Comparison of ENCODE assay signal across 8 cellular contexts in the genomic region with DNA sequence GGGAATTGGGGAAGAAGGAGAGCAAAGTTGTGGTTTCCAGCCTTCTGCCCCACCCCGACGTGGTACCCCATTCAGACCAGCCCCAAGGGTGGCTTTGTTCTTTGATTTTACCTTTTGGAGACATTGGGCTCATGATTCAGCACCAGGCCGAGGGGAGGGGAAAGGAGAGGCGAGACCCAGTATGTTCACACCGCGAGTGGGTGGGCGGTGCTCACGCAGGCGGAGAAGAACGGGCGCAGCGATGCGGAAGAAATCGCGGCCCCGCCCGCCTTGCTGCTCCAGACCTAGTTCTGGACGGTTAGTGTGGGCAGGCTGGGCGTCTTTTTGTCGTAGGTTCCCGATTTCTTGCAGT. TPM values are rescaled to one million over a fixed set of nuclear protein-coding genes. Genes with fewer than 3 reads are reported as not detected.
DNase-seq lines count a peak whose midpoint lies in the region; ATAC-seq and TF ChIP-seq lines count a peak whose summit lies in the region.

No MANE protein-coding gene starts in this region.

- H3K27ac ChIP-seq in ACC112 (ENCODE audit: low read depth, low read length) (peak overlapping the region; percentile 20), GM23338 (ENCODE audit: low read depth) (0 out of 2 replicates have a peak overlapping the region, but pooled peaks have one; percentile 21), mesendoderm (ENCODE audit: low read depth, low read length) (no peak overlapping the region)

- no peak overlapping the region for H3K23ac ChIP-seq in mesendoderm (ENCODE audit: low read length)

- DNase-seq in GM23338 (ENCODE audit: low spot score) (peak; percentile 55), NCI-H446 treated with DMSO at 0.1 percent for 48 hours (lab: John Stamatoyannopoulos, UW) (peak; percentile 65), endothelial cell (ENCODE audit: low spot score) (peak; percentile 26), mesendoderm (peak; percentile 27)
- peak; percentile 52 to 58 for DNase-seq in activated CD8-positive, alpha-beta memory T cell treated with anti-CD3 and anti-CD28 coated beads for 4 hours (ENCODE audit: low read depth in 2 of 2)
- DNase-seq in stimulated activated CD8-positive, alpha-beta memory T cell treated with anti-CD3 and anti-CD28 coated beads, Interleukin-12 subunit alpha, Interleukin-12 subunit beta, amount 100 ng/mL, for 24 hours (ENCODE audit: extremely low read depth) = peak; percentile 33

- no peak for TF ChIP-seq CTCF in GM23338 (conservative IDR thresholded peaks at IDR 0.05; ENCODE audit: low read depth in 2 of 2)
- no peak for TF ChIP-seq CTCF in endothelial cell (IDR thresholded peaks at IDR 0.05; ENCODE audit: unreplicated experiment)

- no peak overlapping the region for H4K8ac ChIP-seq in mesendoderm (ENCODE audit: low read depth, low read length)

- H3K27ac Mint-ChIP-seq in GM23338 = no peak overlapping the region
- H3K27ac Mint-ChIP-seq in endothelial cell (ENCODE audit: unreplicated experiment) = no peak overlapping the region

- H3K4me3 Mint-ChIP-seq in GM23338 = peak overlapping the region; percentile 88
- H3K4me3 Mint-ChIP-seq in endothelial cell (ENCODE audit: unreplicated experiment) = peak overlapping the region; percentile 92

- H2BK120ac ChIP-seq in mesendoderm (ENCODE audit: low read depth, low read length) = no peak overlapping the region

- H3K27me3 Mint-ChIP-seq in GM23338 (ENCODE audit: insufficient read depth, low read depth, poor library complexity) (peaks cover 13% of the 10 kb centered on the region), endothelial cell (ENCODE audit: unreplicated experiment) (peaks cover 8% of the 10 kb centered on the region)

- WGBS in mesendoderm (ENCODE audit: extremely low coverage, insufficient coverage, low lambda C conversion rate) = no CpG with 5 or more reads among the region's 21 CpGs

- no peak overlapping the region for H4K5ac ChIP-seq in mesendoderm (ENCODE audit: low read length)

- H3K4me3 ChIP-seq in ACC112 (ENCODE audit: low read depth, low read length) (peak overlapping the region; percentile 82), GM23338 (peak overlapping the region; percentile 92), mesendoderm (ENCODE audit: low read length) (peak overlapping the region; percentile 4)

- H3K36me3 Mint-ChIP-seq in GM23338 (ENCODE audit: low read depth) (no peaks in the 10 kb centered on the region), endothelial cell (ENCODE audit: low read depth, unreplicated experiment) (no peaks in the 10 kb centered on the region)

- ATAC-seq in GM23338 (peak; percentile 25), GM21367 (IDR thresholded peaks at IDR 0.05; ENCODE audit: unreplicated experiment) (no peak)

- H3K79me1 ChIP-seq in mesendoderm (ENCODE audit: low read length) = no peaks in the 10 kb centered on the region

- H3K56ac ChIP-seq in mesendoderm (ENCODE audit: low read length) = peak overlapping the region; percentile 51

- H2AK5ac ChIP-seq in mesendoderm (ENCODE audit: low read length) = no peak overlapping the region

- H3K79me2 ChIP-seq in ACC112 (ENCODE audit: control insufficient read depth, insufficient read depth, low read length, unreplicated experiment) = no peaks in the 10 kb centered on the region
- H3K79me2 ChIP-seq in GM23338 (replicated peaks; ENCODE audit: insufficient read depth) = no peaks in the 10 kb centered on the region
- no peaks in the 10 kb centered on the region for H3K79me2 ChIP-seq in mesendoderm (ENCODE audit: control insufficient read depth, insufficient read depth, low read length)

- no peak overlapping the region for H2BK15ac ChIP-seq in mesendoderm (replicated peaks; ENCODE audit: low read depth)

- H3K4ac ChIP-seq in mesendoderm (ENCODE audit: low read depth, low read length) = no peak overlapping the region

- H3K27me3 ChIP-seq in ACC112 (ENCODE audit: insufficient read depth, low read length) (peaks cover 51% of the 10 kb centered on the region), GM23338 (ENCODE audit: insufficient read depth) (peaks cover 21% of the 10 kb centered on the region), mesendoderm (ENCODE audit: insufficient read depth, low read length, poor library complexity) (no peaks in the 10 kb centered on the region)

- H3K4me1 ChIP-seq in ACC112 (ENCODE audit: control insufficient read depth, insufficient read depth, low read length, unreplicated experiment) = peaks cover 5% of the 10 kb centered on the region
- peaks cover 12% of the 10 kb centered on the region for H3K4me1 ChIP-seq in GM23338 (ENCODE audit: insufficient read depth)
- peaks cover 2% of the 10 kb centered on the region for H3K4me1 ChIP-seq in mesendoderm (ENCODE audit: control insufficient read depth, low read depth, low read length)

- no peak overlapping the region for H2BK5ac ChIP-seq in mesendoderm (ENCODE audit: low read length)

- H3K9me3 Mint-ChIP-seq in GM23338 = no peaks in the 10 kb centered on the region
- no peaks in the 10 kb centered on the region for H3K9me3 Mint-ChIP-seq in endothelial cell (ENCODE audit: unreplicated experiment)

- H3K9me2 ChIP-seq in GM23338 (ENCODE audit: insufficient read depth) = no peaks in the 10 kb centered on the region

- H2AFZ ChIP-seq in ACC112 (ENCODE audit: low read length, unreplicated experiment) (peak overlapping the region; percentile 51), GM23338 (peak overlapping the region; percentile 98)

- H3K4me1 Mint-ChIP-seq in GM23338 = peaks cover 14% of the 10 kb centered on the region
- H3K4me1 Mint-ChIP-seq in endothelial cell (ENCODE audit: unreplicated experiment) = peaks cover 5% of the 10 kb centered on the region

- H3K4me2 ChIP-seq in GM23338 (peak overlapping the region; percentile 76), mesendoderm (ENCODE audit: low read length) (peak overlapping the region; percentile 63)

- H3K18ac ChIP-seq in mesendoderm (ENCODE audit: low read length) = no peak overlapping the region

- no peaks in the 10 kb centered on the region for H3F3A ChIP-seq in GM23338 (replicated peaks; ENCODE audit: low read depth)

- peak overlapping the region; percentile 58 for H3K9ac ChIP-seq in mesendoderm (ENCODE audit: low read length)

- H4K20me1 ChIP-seq in GM23338 (replicated peaks; ENCODE audit: insufficient read depth) = no peaks in the 10 kb centered on the region

- H3K36me3 ChIP-seq in ACC112 (ENCODE audit: insufficient read depth, low read length) (no peaks in the 10 kb centered on the region), GM23338 (ENCODE audit: insufficient read depth) (no peaks in the 10 kb centered on the region), mesendoderm (ENCODE audit: control insufficient read depth, insufficient read depth, low read length) (no peaks in the 10 kb centered on the region)

TF ChIP-seq in GM23338, 12 proteins besides CTCF, POLR2A, EP300 and RAD21 (continues in another document):
- TF ChIP-seq CREB1 (CRISPR knock-in tag; IDR thresholded peaks at IDR 0.05; ENCODE audit: low read depth) (no peak), EZH2phosphoT487 (IDR thresholded peaks at IDR 0.05; ENCODE audit: unreplicated experiment) (no peak), NANOG (IDR thresholded peaks at IDR 0.05; ENCODE audit: borderline replicate concordance) (no peak), STAT1 (IDR thresholded peaks at IDR 0.05; ENCODE audit: unreplicated experiment) (no peak), ZNF114 (CRISPR knock-in tag; IDR thresholded peaks at IDR 0.05) (no peak), POLR2AphosphoS5 (IDR thresholded peaks at IDR 0.05; ENCODE audit: low read depth) (no peak), EZH2 (IDR thresholded peaks at IDR 0.05; ENCODE audit: low read depth, unreplicated experiment) (no peak), ZNF331 (CRISPR knock-in tag; IDR thresholded peaks at IDR 0.05; ENCODE audit: low read depth) (no peak)
- TF ChIP-seq, protein P1, sequence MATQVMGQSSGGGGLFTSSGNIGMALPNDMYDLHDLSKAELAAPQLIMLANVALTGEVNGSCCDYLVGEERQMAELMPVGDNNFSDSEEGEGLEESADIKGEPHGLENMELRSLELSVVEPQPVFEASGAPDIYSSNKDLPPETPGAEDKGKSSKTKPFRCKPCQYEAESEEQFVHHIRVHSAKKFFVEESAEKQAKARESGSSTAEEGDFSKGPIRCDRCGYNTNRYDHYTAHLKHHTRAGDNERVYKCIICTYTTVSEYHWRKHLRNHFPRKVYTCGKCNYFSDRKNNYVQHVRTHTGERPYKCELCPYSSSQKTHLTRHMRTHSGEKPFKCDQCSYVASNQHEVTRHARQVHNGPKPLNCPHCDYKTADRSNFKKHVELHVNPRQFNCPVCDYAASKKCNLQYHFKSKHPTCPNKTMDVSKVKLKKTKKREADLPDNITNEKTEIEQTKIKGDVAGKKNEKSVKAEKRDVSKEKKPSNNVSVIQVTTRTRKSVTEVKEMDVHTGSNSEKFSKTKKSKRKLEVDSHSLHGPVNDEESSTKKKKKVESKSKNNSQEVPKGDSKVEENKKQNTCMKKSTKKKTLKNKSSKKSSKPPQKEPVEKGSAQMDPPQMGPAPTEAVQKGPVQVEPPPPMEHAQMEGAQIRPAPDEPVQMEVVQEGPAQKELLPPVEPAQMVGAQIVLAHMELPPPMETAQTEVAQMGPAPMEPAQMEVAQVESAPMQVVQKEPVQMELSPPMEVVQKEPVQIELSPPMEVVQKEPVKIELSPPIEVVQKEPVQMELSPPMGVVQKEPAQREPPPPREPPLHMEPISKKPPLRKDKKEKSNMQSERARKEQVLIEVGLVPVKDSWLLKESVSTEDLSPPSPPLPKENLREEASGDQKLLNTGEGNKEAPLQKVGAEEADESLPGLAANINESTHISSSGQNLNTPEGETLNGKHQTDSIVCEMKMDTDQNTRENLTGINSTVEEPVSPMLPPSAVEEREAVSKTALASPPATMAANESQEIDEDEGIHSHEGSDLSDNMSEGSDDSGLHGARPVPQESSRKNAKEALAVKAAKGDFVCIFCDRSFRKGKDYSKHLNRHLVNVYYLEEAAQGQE (IDR thresholded peaks at IDR 0.05; ENCODE audit: unreplicated experiment) = no peak

RNA-seq across cellular contexts. Expression of a gene that starts 1.0 kb away (rescaled TPM):
- 5.9 and 7.0 TPM in 2 replicates for total RNA-seq in GM23338 (2014; rRNA removed; shearing (Covaris generic))
- polyA plus RNA-seq in GM23338 (2016; fragmentation: Nextera tagmentation; extraction: Ambion mirVana) = 3.5 and 5.0 TPM in 2 replicates
- 4.7 TPM for total RNA-seq in endothelial cell (ENCODE audit: unreplicated experiment)
- 2.6 TPM for polyA plus RNA-seq in mesendoderm (2013, experiment 1 of 2)
- polyA plus RNA-seq in mesendoderm (2013, experiment 2 of 2) = 3.0 TPM

RNA-seq across cellular contexts. Expression of a gene that starts 28.5 kb away (rescaled TPM):
- 67.5 and 71.4 TPM in 2 replicates for total RNA-seq in GM23338 (2014; rRNA removed; shearing (Covaris generic))
- polyA plus RNA-seq in GM23338 (2016; fragmentation: Nextera tagmentation; extraction: Ambion mirVana) = 49.7 and 74.6 TPM in 2 replicates
- 99.3 TPM for total RNA-seq in endothelial cell (ENCODE audit: unreplicated experiment)
- polyA plus RNA-seq in mesendoderm (2013, experiment 1 of 2) = 23.3 TPM
- polyA plus RNA-seq in mesendoderm (2013, experiment 2 of 2) = 22.9 TPM

Comparison
In these comparisons a context has a peak if more than half of its experiments do, and no peak if none do; other contexts are left out.
1. H3K4me3 ChIP-seq: peak in every context shown above with its lines; median percentile 92 in GM23338; 82 in ACC112; 4 in mesendoderm.